In genomic region chr5:154092356-154092755, GRCh38 we compare ENCODE assay signal across 19 cellular contexts. TPM values are rescaled to one million over a fixed set of nuclear protein-coding genes. Genes with fewer than 3 reads are reported as not detected.
DNase-seq lines count a peak whose midpoint lies in the region; ATAC-seq, FAIRE-seq and TF ChIP-seq lines count a peak whose summit lies in the region.
"Had no signal": no experiment of that assay in that cellular context is flagged by ENCODE, and none has a peak within 500 bp of the region (broad histone marks: within the 10 kb centered on the region; RNA-seq: fewer than 3 reads in every experiment).

No MANE protein-coding gene starts in this region.

- TF ChIP-seq CTCF in WTC11 (IDR thresholded peaks at IDR 0.05), result no peak
- TF ChIP-seq CTCF in HepG2 (CRISPR knock-in tag; IDR thresholded peaks at IDR 0.05), result no peak

- no peak overlapping the region for H3K27ac Mint-ChIP-seq in WTC11
- H3K27ac Mint-ChIP-seq: activated CD4-positive, alpha-beta T cell treated with anti-CD3 and anti-CD28 coated beads, Interleukin-2, amount 10 ng/mL, durations not matched to agents 24 days and 14 days had no signal

- H3K4me2 ChIP-seq in HepG2 (ENCODE audit: low read depth, low read length), result no peak overlapping the region

- peak; percentile 35 for DNase-seq in A172 (ENCODE audit: low spot score)
- DNase-seq in GM03348 (ENCODE audit: low spot score), result peak; percentile 53
- DNase-seq in WTC11 (ENCODE audit: low spot score), result no peak
- peak; percentile 94 for DNase-seq in iris pigment epithelial cell (ENCODE audit: low read depth)
- no peak for DNase-seq in left colon
- DNase-seq in HepG2 (ENCODE audit: low spot score), result no peak
- DNase-seq in hepatic stellate cell (ENCODE audit: low spot score), result no peak
- DNase-seq: activated CD4-positive, alpha-beta T cell treated with anti-CD3 and anti-CD28 coated beads, Interleukin-2, amount 10 ng/mL, durations not matched to agents 24 days and 14 days; activated T-cell treated with anti-CD3 and anti-CD28 coated beads, Interleukin-2, amount 50 U/mL, for 4 hours; AML-193; dermis blood vessel endothelial cell; mucosa of descending colon; NCI-H1105; posterior cingulate gyrus; T-helper 2 cell had no signal

- H3K27me3 Mint-ChIP-seq in WTC11 (ENCODE audit: low read depth), result no peaks in the 10 kb centered on the region; the same call in 1 of the 2 replicates

- no peak overlapping the region for H3K4me3 Mint-ChIP-seq in WTC11
- H3K4me3 Mint-ChIP-seq: activated CD4-positive, alpha-beta T cell treated with anti-CD3 and anti-CD28 coated beads, Interleukin-2, amount 10 ng/mL, durations not matched to agents 24 days and 14 days; activated T-cell treated with anti-CD3 and anti-CD28 coated beads, Interleukin-2, amount 50 U/mL, for 4 hours had no signal

- no peaks in the 10 kb centered on the region for H3K36me3 ChIP-seq in HepG2 (replicated peaks in 1 of 2; ENCODE audit: control insufficient read depth in 1 of 2, insufficient read depth in 2 of 2, low read length in 2 of 2)
- H3K36me3 ChIP-seq: thoracic aorta had no signal

- H3K27me3 ChIP-seq in HepG2 (ENCODE audit: control insufficient read depth in 1 of 2, insufficient read depth in 2 of 2, low read length in 2 of 2), result peaks cover 0 to 6% of the 10 kb centered on the region in 2 experiments; a peak in 1 of 5 replicates

- no peak for TF ChIP-seq EP300 in HepG2 (IDR thresholded peaks at IDR 0.05; ENCODE audit: low read depth in 2 of 2, low read length in 2 of 2)
- no peak for TF ChIP-seq EP300 in HepG2 (CRISPR knock-in tag; IDR thresholded peaks at IDR 0.05; ENCODE audit: borderline replicate concordance)

- POLR2A ChIA-PET in WTC11 (lab: Charles Lee), result no interaction called here
- POLR2A ChIA-PET in HepG2 (lab: Yijun Ruan, JAX), result no interaction called here

- no peak for TF ChIP-seq POLR2A in HepG2 (IDR thresholded peaks at IDR 0.05; ENCODE audit: insufficient read depth in 1 of 2, low read depth in 2 of 2, low read length in 2 of 2)

- ATAC-seq in WTC11, result peak; percentile 57
- no peak for ATAC-seq in GM21723 (IDR thresholded peaks at IDR 0.05; ENCODE audit: unreplicated experiment)
- no peak for ATAC-seq in left colon
- ATAC-seq in HepG2, result no peak
- ATAC-seq: activated T-cell treated with anti-CD3 and anti-CD28 coated beads, Interleukin-2, amount 50 U/mL, for 4 hours; mucosa of descending colon had no signal

- H3K9ac ChIP-seq in HepG2 (ENCODE audit: insufficient read depth, low read depth, low read length), result no peak overlapping the region

- TF ChIP-seq RAD21 in HepG2 (CRISPR knock-in tag; IDR thresholded peaks at IDR 0.05), result no peak

- H3K36me3 Mint-ChIP-seq in WTC11, result no peaks in the 10 kb centered on the region

- no peaks in the 10 kb centered on the region for H3K79me2 ChIP-seq in HepG2 (ENCODE audit: insufficient read depth, low read length)

- H3K4me1 ChIP-seq in HepG2 (ENCODE audit: insufficient read depth, low read length), result no peaks in the 10 kb centered on the region

- BruUV-seq in HepG2 (replicated peaks; lab: Mats Ljungman, UMichigan), result no TSS peak

- H4K20me1 ChIP-seq in HepG2 (ENCODE audit: insufficient read depth, low read length), result no peaks in the 10 kb centered on the region

- H3K9me3 Mint-ChIP-seq in WTC11, result no peaks in the 10 kb centered on the region; the same call in 1 of the 2 replicates
- H3K9me3 Mint-ChIP-seq: activated CD4-positive, alpha-beta T cell treated with anti-CD3 and anti-CD28 coated beads, Interleukin-2, amount 10 ng/mL, durations not matched to agents 24 days and 14 days; activated T-cell treated with anti-CD3 and anti-CD28 coated beads, Interleukin-2, amount 50 U/mL, for 4 hours had no signal

- WGBS in HepG2 (ENCODE audit: low lambda C conversion rate), result 54% methylated on average over 3 of the region's 3 CpGs

- intact Hi-C loops in left colon (cut with DNase I, micrococcal nuclease) (no loop called here), HepG2 (cut with micrococcal nuclease; ENCODE audit: unreplicated experiment) (no loop called here)

- FAIRE-seq in HepG2 (lab: Jason Lieb, UNC), result no peak
- FAIRE-seq: GM12892 had no signal

- H2AFZ ChIP-seq in HepG2 (ENCODE audit: low read length), result no peak overlapping the region

- H3K4me1 Mint-ChIP-seq in WTC11, result peaks cover 20% of the 10 kb centered on the region
- H3K4me1 Mint-ChIP-seq: activated CD4-positive, alpha-beta T cell treated with anti-CD3 and anti-CD28 coated beads, Interleukin-2, amount 10 ng/mL, durations not matched to agents 24 days and 14 days had no signal

- no peak overlapping the region for H3K4me3 ChIP-seq in HepG2 (replicated peaks in 1 of 3; ENCODE audit: insufficient read depth in 1 of 3, low read depth in 2 of 3, low read length in 3 of 3)
- H3K4me3 ChIP-seq: mucosa of descending colon, thoracic aorta had no signal

- no peak overlapping the region for H3K27ac ChIP-seq in HepG2 (ENCODE audit: extremely low read length, insufficient read depth, low read length)
- H3K27ac ChIP-seq: RWPE1, thoracic aorta had no signal

- no peaks in the 10 kb centered on the region for H3K9me3 ChIP-seq in HepG2 (ENCODE audit: low read length)
- H3K9me3 ChIP-seq: mucosa of descending colon, thoracic aorta had no signal

- CTCF ChIA-PET in WTC11 (lab: Charles Lee) (interaction anchor here (0.6 to 3.3 kb wide), 6 partner anchors 20 to 429 kb away, joined by 3 to 14 read pairs (median 4); no protein-coding TSS in a partner anchor), HepG2 (lab: Yijun Ruan, JAX; ENCODE audit: low intra/inter-chr PET ratio, low total read pairs) (no interaction called here)

- in situ Hi-C loops in HepG2 (cut with HindIII; ENCODE audit: extremely low pct_ligation_motif_present, low pct_unique_long_range_greater_than_20kb), result no loop called here

RNA-seq across cellular contexts. Expression of gene MFAP3, which starts 53.6 kb away (rescaled TPM):
- total RNA-seq in A172 (2014; rRNA removed; shearing (Covaris generic)), result 66.8 and 76.0 TPM in 2 replicates
- 20.0 to 22.1 TPM (median 21.2 TPM) in 3 replicates for total RNA-seq in WTC11 (2021)
- 10 to 100 TPM; 29.1 to 30.8 TPM for total RNA-seq in left colon
- total RNA-seq in HepG2 (2016; rRNA removed; fragmentation: Illumina TruSeq; extraction: Trizol), result 23.7 and 28.3 TPM in 2 replicates
- total RNA-seq in HepG2 (2016; cell fraction: cytosol; rRNA removed; fragmentation: Illumina TruSeq; extraction: Trizol; ENCODE audit: low read depth), result 4.1 and 4.8 TPM in 2 replicates
- total RNA-seq in HepG2 (2016; cell fraction: insoluble cytoplasmic fraction; rRNA removed; fragmentation: Illumina TruSeq; extraction: Trizol), result 22.8 and 28.6 TPM in 2 replicates
- 10.2 and 11.6 TPM in 2 replicates for total RNA-seq in HepG2 (2016; cell fraction: membrane; rRNA removed; fragmentation: Illumina TruSeq; extraction: Trizol)
- total RNA-seq in HepG2 (2016; cell fraction: nucleus; rRNA removed; fragmentation: Illumina TruSeq; extraction: Trizol), result 40.4 and 41.7 TPM in 2 replicates
- polyA plus RNA-seq in HepG2 (2011; rRNA removed), result 12.1 and 15.0 TPM in 2 replicates
- polyA plus RNA-seq in HepG2 (2011; cell fraction: cytosol; rRNA removed), result 7.6 and 11.8 TPM in 2 replicates
- polyA plus RNA-seq in HepG2 (2011; cell fraction: nucleus; rRNA removed), result 7.7 and 11.7 TPM in 2 replicates
- 13.2 and 17.6 TPM in 2 replicates for polyA plus RNA-seq in HepG2 (2012)
- polyA plus RNA-seq in HepG2 (2016; cell fraction: cytosol; fragmentation: Illumina TruSeq; extraction: Trizol; ENCODE audit: low read depth), result 0.60 and 0.97 TPM in 2 replicates
- polyA plus RNA-seq in HepG2 (2016; cell fraction: insoluble cytoplasmic fraction; fragmentation: Illumina TruSeq; extraction: Trizol; ENCODE audit: low read depth), result 8.7 and 8.8 TPM in 2 replicates
- polyA plus RNA-seq in HepG2 (2016; cell fraction: membrane; fragmentation: Illumina TruSeq; extraction: Trizol; ENCODE audit: low read depth), result 1.9 and 2.0 TPM in 2 replicates
- 14.7 and 15.0 TPM in 2 replicates for polyA plus RNA-seq in HepG2 (2016; cell fraction: nucleus; fragmentation: Illumina TruSeq; extraction: Trizol; ENCODE audit: insufficient read depth, low read depth)
- 50.5 and 94.9 TPM in 2 replicates for polyA minus RNA-seq in HepG2 (2011; rRNA and poly(A)+ RNA removed; ENCODE audit: low replicate concordance)
- 28.2 and 37.9 TPM in 2 replicates for polyA minus RNA-seq in HepG2 (2011; cell fraction: cytosol; rRNA and poly(A)+ RNA removed)
- polyA minus RNA-seq in HepG2 (2011; cell fraction: nucleus; rRNA and poly(A)+ RNA removed), result 38.4 and 56.7 TPM in 2 replicates

RNA-seq across cellular contexts. Expression of gene FAM114A2, which starts 53.6 kb away (rescaled TPM):
- total RNA-seq in A172 (2014; rRNA removed; shearing (Covaris generic)), result 28.6 and 30.7 TPM in 2 replicates
- total RNA-seq in WTC11 (2021) (10.1 to 12.2 TPM (median 10.7 TPM) in 3 replicates), left colon (10 to 100 TPM; 13.2 to 21.4 TPM), HepG2 (2016; rRNA removed; fragmentation: Illumina TruSeq; extraction: Trizol) (11.4 and 17.4 TPM in 2 replicates)
- total RNA-seq in HepG2 (2016; cell fraction: cytosol; rRNA removed; fragmentation: Illumina TruSeq; extraction: Trizol; ENCODE audit: low read depth), result 37.9 and 43.5 TPM in 2 replicates
- total RNA-seq in HepG2 (2016; cell fraction: insoluble cytoplasmic fraction; rRNA removed; fragmentation: Illumina TruSeq; extraction: Trizol), result 13.7 and 19.1 TPM in 2 replicates
- 12.0 and 12.7 TPM in 2 replicates for total RNA-seq in HepG2 (2016; cell fraction: membrane; rRNA removed; fragmentation: Illumina TruSeq; extraction: Trizol)
- total RNA-seq in HepG2 (2016; cell fraction: nucleus; rRNA removed; fragmentation: Illumina TruSeq; extraction: Trizol), result 10.9 and 11.5 TPM in 2 replicates
- 4.8 and 6.9 TPM in 2 replicates for polyA plus RNA-seq in HepG2 (2011; rRNA removed)
- polyA plus RNA-seq in HepG2 (2011; cell fraction: cytosol; rRNA removed), result 2.8 and 4.0 TPM in 2 replicates
- polyA plus RNA-seq in HepG2 (2011; cell fraction: nucleus; rRNA removed), result 5.4 and 6.8 TPM in 2 replicates
- polyA plus RNA-seq in HepG2 (2012), result 6.4 and 6.9 TPM in 2 replicates
- polyA plus RNA-seq in HepG2 (2016; cell fraction: cytosol; fragmentation: Illumina TruSeq; extraction: Trizol; ENCODE audit: low read depth), result 2.1 and 3.2 TPM in 2 replicates
- polyA plus RNA-seq in HepG2 (2016; cell fraction: insoluble cytoplasmic fraction; fragmentation: Illumina TruSeq; extraction: Trizol; ENCODE audit: low read depth), result 13.0 and 14.4 TPM in 2 replicates
- polyA plus RNA-seq in HepG2 (2016; cell fraction: membrane; fragmentation: Illumina TruSeq; extraction: Trizol; ENCODE audit: low read depth), result 2.0 and 2.5 TPM in 2 replicates
- 10.6 and 11.0 TPM in 2 replicates for polyA plus RNA-seq in HepG2 (2016; cell fraction: nucleus; fragmentation: Illumina TruSeq; extraction: Trizol; ENCODE audit: insufficient read depth, low read depth)
- polyA minus RNA-seq in HepG2 (2011; rRNA and poly(A)+ RNA removed; ENCODE audit: low replicate concordance), result 7.4 and 10.9 TPM in 2 replicates
- 7.2 and 8.1 TPM in 2 replicates for polyA minus RNA-seq in HepG2 (2011; cell fraction: cytosol; rRNA and poly(A)+ RNA removed)
- polyA minus RNA-seq in HepG2 (2011; cell fraction: nucleus; rRNA and poly(A)+ RNA removed), result 15.3 and 18.9 TPM in 2 replicates

Comparison
In these comparisons a context has a peak if more than half of its experiments do, and no peak if none do; other contexts are left out.
1. DNase-seq: peak in A172 (single experiment), GM03348 (single experiment) and iris pigment epithelial cell (single experiment); none in WTC11 (single experiment), left colon (0 of 2), HepG2 (single experiment) and hepatic stellate cell (single experiment).